Comparison of ENCODE assay signal across 8 cellular contexts in the genomic region with DNA sequence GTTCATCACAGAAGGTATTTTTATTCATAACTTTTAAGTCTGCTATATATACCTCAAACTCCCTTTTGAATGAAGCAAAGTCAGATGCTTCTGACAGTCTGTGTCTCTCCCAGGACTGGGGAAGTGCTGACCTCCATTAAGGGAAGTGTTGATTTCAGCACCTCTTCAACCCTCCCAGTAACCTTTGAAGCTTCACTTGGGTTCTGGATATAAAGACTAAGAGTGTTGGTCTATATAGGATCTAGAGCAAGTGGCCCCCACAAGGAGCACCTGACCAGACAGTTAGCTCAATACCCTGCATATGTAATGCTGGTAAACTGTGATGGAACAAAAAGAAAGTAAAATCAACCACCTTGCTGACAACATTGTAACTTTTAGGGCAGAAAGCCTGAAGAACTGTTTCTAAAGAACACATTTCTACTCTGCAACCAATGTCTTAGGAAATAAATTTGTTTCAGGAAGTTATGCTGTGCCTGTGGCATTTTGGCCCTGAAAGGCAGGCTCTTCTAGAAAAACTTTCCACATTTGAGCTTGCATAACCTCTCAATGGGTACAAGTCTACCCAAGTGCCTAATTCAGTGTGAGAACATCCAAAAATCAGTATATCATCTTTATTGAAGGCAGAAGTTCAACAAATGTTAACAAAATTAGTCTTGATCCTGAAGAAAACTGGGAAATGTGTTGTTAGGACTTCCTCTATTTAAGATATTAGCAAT. TPM values are rescaled to one million over a fixed set of nuclear protein-coding genes. Genes with fewer than 3 reads are reported as not detected.
DNase-seq lines count a peak whose midpoint lies in the region; ATAC-seq and TF ChIP-seq lines count a peak whose summit lies in the region.

No MANE protein-coding gene starts in this region.

- no peak overlapping the region for H3K4me2 ChIP-seq in GM23338

- TF ChIP-seq POLR2A in gastrocnemius medialis (IDR thresholded peaks at IDR 0.05): no peak

- H3K36me3 ChIP-seq in GM23338 (ENCODE audit: insufficient read depth) (no peaks in the 10 kb centered on the region), gastrocnemius medialis (no peaks in the 10 kb centered on the region)

- no peaks in the 10 kb centered on the region for H3K4me1 ChIP-seq in GM23338 (ENCODE audit: insufficient read depth)
- H3K4me1 ChIP-seq in gastrocnemius medialis: no peaks in the 10 kb centered on the region

- ATAC-seq in GM23338 (no peak), HG03442 (IDR thresholded peaks at IDR 0.05; ENCODE audit: unreplicated experiment) (no peak), gastrocnemius medialis (no peak)

- H3K27me3 Mint-ChIP-seq in GM23338 (ENCODE audit: insufficient read depth, low read depth, poor library complexity): no peaks in the 10 kb centered on the region

- no peak overlapping the region for H3K27ac Mint-ChIP-seq in GM23338

- H3K27me3 ChIP-seq in GM23338 (ENCODE audit: insufficient read depth) (no peaks in the 10 kb centered on the region), gastrocnemius medialis (no peaks in the 10 kb centered on the region)

- DNase-seq in AML-193 (lab: John Stamatoyannopoulos, UW) (peak; percentile 93 to 95), GM23338 (ENCODE audit: low spot score) (no peak), RPMI7951 (ENCODE audit: low read depth) (peak; percentile 13), fibroblast of the aortic adventitia (ENCODE audit: low read depth) (peak; percentile 32), KBM-7 (no peak), gastrocnemius medialis (no peak), NCI-H82 treated with DMSO at 0.1 percent for 48 hours (lab: John Stamatoyannopoulos, UW; ENCODE audit: unreplicated experiment) (no peak)

- H3K9me2 ChIP-seq in GM23338 (ENCODE audit: insufficient read depth): no peaks in the 10 kb centered on the region; the same call in 1 of the 2 replicates

- intact Hi-C loops in gastrocnemius medialis (cut with DNase I; ENCODE audit: low total_unique reads): loop anchor here (2.0 kb wide), 1 partner anchor 20 kb away; no protein-coding TSS in a partner anchor

- no peaks in the 10 kb centered on the region for H3K36me3 Mint-ChIP-seq in GM23338 (ENCODE audit: low read depth)

- no peak overlapping the region for H3K4me3 ChIP-seq in GM23338
- no peak overlapping the region for H3K4me3 ChIP-seq in fibroblast of the aortic adventitia (ENCODE audit: low read depth, low read length)
- H3K4me3 ChIP-seq in gastrocnemius medialis: no peak overlapping the region

- H3K27ac ChIP-seq in GM23338 (ENCODE audit: low read depth) (no peak overlapping the region), gastrocnemius medialis (peak overlapping the region in 1 of 4 donors; percentile 6)

- no peaks in the 10 kb centered on the region for H4K20me1 ChIP-seq in GM23338 (replicated peaks; ENCODE audit: insufficient read depth)

- in situ Hi-C loops in KBM-7 (cut with MboI; ENCODE audit: low pct_unique_long_range_greater_than_20kb, low sequenced_read_pairs) (no loop called here), gastrocnemius medialis (cut with MboI; ENCODE audit: low sequenced_read_pairs in 4 of 4) (no loop called here)

- H3K4me1 Mint-ChIP-seq in GM23338: peaks cover 5% of the 10 kb centered on the region; the same call in 2 of the 3 replicates

- TF ChIP-seq CTCF in GM23338 (conservative IDR thresholded peaks at IDR 0.05; ENCODE audit: low read depth in 2 of 2) (no peak), fibroblast of the aortic adventitia (IDR thresholded peaks at IDR 0.05; ENCODE audit: insufficient read depth, low read length) (no peak), gastrocnemius medialis (IDR thresholded peaks at IDR 0.05 in 4 of 5, conservative IDR thresholded peaks at IDR 0.05 in 1 of 5) (no peak)

- no peaks in the 10 kb centered on the region for H3K9me3 Mint-ChIP-seq in GM23338

- peak overlapping the region; percentile 48 for H2AFZ ChIP-seq in GM23338

- no peaks in the 10 kb centered on the region for H3K79me2 ChIP-seq in GM23338 (replicated peaks; ENCODE audit: insufficient read depth)

- H3K4me3 Mint-ChIP-seq in GM23338: no peak overlapping the region

- no peaks in the 10 kb centered on the region for H3K9me3 ChIP-seq in gastrocnemius medialis

- no peaks in the 10 kb centered on the region for H3F3A ChIP-seq in GM23338 (replicated peaks; ENCODE audit: low read depth)

TF ChIP-seq in GM23338, 12 proteins besides CTCF, POLR2A, EP300 and RAD21:
- TF ChIP-seq EZH2phosphoT487 (IDR thresholded peaks at IDR 0.05; ENCODE audit: unreplicated experiment): no peak
- TF ChIP-seq EZH2 (IDR thresholded peaks at IDR 0.05; ENCODE audit: low read depth, unreplicated experiment): no peak
- TF ChIP-seq, protein P1, sequence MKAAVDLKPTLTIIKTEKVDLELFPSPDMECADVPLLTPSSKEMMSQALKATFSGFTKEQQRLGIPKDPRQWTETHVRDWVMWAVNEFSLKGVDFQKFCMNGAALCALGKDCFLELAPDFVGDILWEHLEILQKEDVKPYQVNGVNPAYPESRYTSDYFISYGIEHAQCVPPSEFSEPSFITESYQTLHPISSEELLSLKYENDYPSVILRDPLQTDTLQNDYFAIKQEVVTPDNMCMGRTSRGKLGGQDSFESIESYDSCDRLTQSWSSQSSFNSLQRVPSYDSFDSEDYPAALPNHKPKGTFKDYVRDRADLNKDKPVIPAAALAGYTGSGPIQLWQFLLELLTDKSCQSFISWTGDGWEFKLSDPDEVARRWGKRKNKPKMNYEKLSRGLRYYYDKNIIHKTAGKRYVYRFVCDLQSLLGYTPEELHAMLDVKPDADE (IDR thresholded peaks at IDR 0.05): no peak

RNA-seq across cellular contexts. Expression of a gene that starts 0.9 kb away (rescaled TPM):
- total RNA-seq in GM23338 (2014; rRNA removed; shearing (Covaris generic)): not detected in 2 replicates
- polyA plus RNA-seq in GM23338 (2016; fragmentation: Nextera tagmentation; extraction: Ambion mirVana): 0.08 and 0.40 TPM in 2 replicates
- 0.59 and 1.1 TPM in 2 replicates for total RNA-seq in RPMI7951 (2014; rRNA removed; shearing (Covaris generic))
- total RNA-seq in fibroblast of the aortic adventitia (ENCODE audit: low replicate concordance) (0.99 and 1.6 TPM in 2 replicates), gastrocnemius medialis (1 to 10 TPM in 1 of 4 donors, under 1 TPM in 3; 0.10 to 1.7 (median 0.63) TPM)

RNA-seq across cellular contexts. Expression of a gene that starts 15.0 kb away (rescaled TPM):
- total RNA-seq in GM23338 (2014; rRNA removed; shearing (Covaris generic)): 0.78 TPM in 1 of 2 replicates, not detected in the other
- 0.40 TPM in 1 of 2 replicates, not detected in the other for polyA plus RNA-seq in GM23338 (2016; fragmentation: Nextera tagmentation; extraction: Ambion mirVana)
- not detected in 2 replicates for total RNA-seq in RPMI7951 (2014; rRNA removed; shearing (Covaris generic))
- total RNA-seq in fibroblast of the aortic adventitia (ENCODE audit: low replicate concordance) (0.18 TPM in 1 of 2 replicates, not detected in the other), gastrocnemius medialis (under 1 TPM in 1 of 4 donors, not detected in 3; 0.32 TPM)

RNA-seq across cellular contexts. Expression of a gene that starts 32.2 kb away (rescaled TPM):
- 12.7 and 13.4 TPM in 2 replicates for total RNA-seq in GM23338 (2014; rRNA removed; shearing (Covaris generic))
- 4.4 and 7.5 TPM in 2 replicates for polyA plus RNA-seq in GM23338 (2016; fragmentation: Nextera tagmentation; extraction: Ambion mirVana)
- total RNA-seq in RPMI7951 (2014; rRNA removed; shearing (Covaris generic)): 16.9 and 20.3 TPM in 2 replicates
- total RNA-seq in fibroblast of the aortic adventitia (ENCODE audit: low replicate concordance) (10.9 and 15.4 TPM in 2 replicates), gastrocnemius medialis (10 to 100 TPM in 1 of 4 donors, 1 to 10 TPM in 3; 6.5 to 11.2 (median 8.4) TPM)

RNA-seq across cellular contexts. Expression of a gene that starts 32.7 kb away (rescaled TPM):
- total RNA-seq in GM23338 (2014; rRNA removed; shearing (Covaris generic)): 8.7 and 9.7 TPM in 2 replicates
- 6.3 and 6.9 TPM in 2 replicates for polyA plus RNA-seq in GM23338 (2016; fragmentation: Nextera tagmentation; extraction: Ambion mirVana)
- total RNA-seq in RPMI7951 (2014; rRNA removed; shearing (Covaris generic)): 15.7 and 21.5 TPM in 2 replicates
- 2.5 and 14.1 TPM in 2 replicates for total RNA-seq in fibroblast of the aortic adventitia (ENCODE audit: low replicate concordance)
- 1 to 10 TPM; 1.4 to 3.3 (median 1.7) TPM for total RNA-seq in gastrocnemius medialis

RNA-seq across cellular contexts. Expression of a gene that starts 56.7 kb away (rescaled TPM):
- 44.4 and 47.5 TPM in 2 replicates for total RNA-seq in GM23338 (2014; rRNA removed; shearing (Covaris generic))
- 13.6 and 14.3 TPM in 2 replicates for polyA plus RNA-seq in GM23338 (2016; fragmentation: Nextera tagmentation; extraction: Ambion mirVana)
- total RNA-seq in RPMI7951 (2014; rRNA removed; shearing (Covaris generic)): 18.2 and 23.6 TPM in 2 replicates
- total RNA-seq in fibroblast of the aortic adventitia (ENCODE audit: low replicate concordance) (17.2 and 38.2 TPM in 2 replicates), gastrocnemius medialis (10 to 100 TPM; 54.4 to 67.6 (median 60.0) TPM)

Comparison
In these comparisons a context has a peak if more than half of its experiments do, and no peak if none do; other contexts are left out.
1. DNase-seq: peak in AML-193 (2 of 2), RPMI7951 (single experiment) and fibroblast of the aortic adventitia (single experiment); none in GM23338 (single experiment), KBM-7 (single experiment), gastrocnemius medialis (0 of 2) and NCI-H82 treated with DMSO at 0.1 percent for 48 hours (single experiment).